1 cellular context compared by ENCODE assay signal in genomic region chr5:181221105-181221791, GRCh38.
TF ChIP-seq lines count a peak whose summit lies in the region.

No MANE protein-coding gene starts in this region.

TF ChIP-seq in GM12878, 131 proteins besides CTCF, POLR2A, EP300 and RAD21:
- TF ChIP-seq NR2C1 (IDR thresholded peaks at IDR 0.05): no peak
- TF ChIP-seq EED (IDR thresholded peaks at IDR 0.05; ENCODE audit: low read depth): no peak
- no peak for TF ChIP-seq CBFB (IDR thresholded peaks at IDR 0.05; ENCODE audit: low read depth)
- TF ChIP-seq ATF7 (IDR thresholded peaks at IDR 0.05; ENCODE audit: low read depth): no peak
- TF ChIP-seq MTA2 (IDR thresholded peaks at IDR 0.05; ENCODE audit: low read depth): peak; percentile 18; the same call in 1 of the 2 replicates
- peak; percentile 78 for TF ChIP-seq NR2F1 (conservative IDR thresholded peaks at IDR 0.05)
- 0 out of 2 replicates have a peak, but pooled peaks have one; percentile 32 for TF ChIP-seq LARP7 (IDR thresholded peaks at IDR 0.05)
- TF ChIP-seq RCOR1 (conservative IDR thresholded peaks at IDR 0.05; ENCODE audit: low read depth, low read length): no peak
- TF ChIP-seq CBX3 (IDR thresholded peaks at IDR 0.05; ENCODE audit: borderline replicate concordance, low read depth): no peak
- no peak for TF ChIP-seq RUNX3 (IDR thresholded peaks at IDR 0.05; ENCODE audit: low read length)
- TF ChIP-seq MXI1 (IDR thresholded peaks at IDR 0.05; ENCODE audit: low read depth, low read length): no peak
- no peak for TF ChIP-seq SUZ12 (IDR thresholded peaks at IDR 0.05; ENCODE audit: unreplicated experiment)
- no peak for TF ChIP-seq JUNB (IDR thresholded peaks at IDR 0.05)
- TF ChIP-seq NRF1 (conservative IDR thresholded peaks at IDR 0.05; ENCODE audit: low read depth, low read length): no peak
- TF ChIP-seq ZBTB33 (IDR thresholded peaks at IDR 0.05): 0 out of 2 replicates have a peak, but pooled peaks have one; percentile 15
- no peak for TF ChIP-seq ATF3 (IDR thresholded peaks at IDR 0.05; ENCODE audit: borderline replicate concordance, extremely low read depth, low read depth, low read length)
- TF ChIP-seq TAF1 (IDR thresholded peaks at IDR 0.05; ENCODE audit: borderline replicate concordance, low read depth, low read length): no peak
- TF ChIP-seq SUPT20H (IDR thresholded peaks at IDR 0.05; ENCODE audit: borderline replicate concordance, control insufficient read depth, low read depth, low read length): no peak
- no peak for TF ChIP-seq IKZF2 (IDR thresholded peaks at IDR 0.05)
- TF ChIP-seq CHD4 (IDR thresholded peaks at IDR 0.05): 0 out of 2 replicates have a peak, but pooled peaks have one; percentile 13
- no peak for TF ChIP-seq TCF7 (IDR thresholded peaks at IDR 0.05; ENCODE audit: borderline replicate concordance)
- no peak for TF ChIP-seq RFX5 (IDR thresholded peaks at IDR 0.05; ENCODE audit: low read depth, low read length)
- TF ChIP-seq ZZZ3 (IDR thresholded peaks at IDR 0.05; ENCODE audit: control insufficient read depth, insufficient read length, low read depth): no peak
- no peak for TF ChIP-seq JUND (IDR thresholded peaks at IDR 0.05; ENCODE audit: low read depth, low read length)
- no peak for TF ChIP-seq CREB1 (IDR thresholded peaks at IDR 0.05; ENCODE audit: low read depth)
- TF ChIP-seq DPF2 (IDR thresholded peaks at IDR 0.05): 0 out of 2 replicates have a peak, but pooled peaks have one; percentile 44
- no peak for TF ChIP-seq NR2C2 (IDR thresholded peaks at IDR 0.05; ENCODE audit: borderline replicate concordance, control insufficient read depth, insufficient read length, low read depth)
- no peak for TF ChIP-seq ZNF592 (IDR thresholded peaks at IDR 0.05)
- no peak for TF ChIP-seq ZBTB4 (CRISPR knock-in tag; IDR thresholded peaks at IDR 0.05)
- 0 out of 4 replicates have a peak, but pooled peaks of 1 of the 2 experiments have one; percentile 18 for TF ChIP-seq ETV6 (conservative IDR thresholded peaks at IDR 0.05 in 1 of 2, IDR thresholded peaks at IDR 0.05 in 1 of 2; ENCODE audit: borderline replicate concordance in 1 of 2, low read depth in 1 of 2)
TF ChIP-seq in GM12878: peak in this region for 7.
